Comparison of ENCODE assay signal across 8 cellular contexts in the genomic region with DNA sequence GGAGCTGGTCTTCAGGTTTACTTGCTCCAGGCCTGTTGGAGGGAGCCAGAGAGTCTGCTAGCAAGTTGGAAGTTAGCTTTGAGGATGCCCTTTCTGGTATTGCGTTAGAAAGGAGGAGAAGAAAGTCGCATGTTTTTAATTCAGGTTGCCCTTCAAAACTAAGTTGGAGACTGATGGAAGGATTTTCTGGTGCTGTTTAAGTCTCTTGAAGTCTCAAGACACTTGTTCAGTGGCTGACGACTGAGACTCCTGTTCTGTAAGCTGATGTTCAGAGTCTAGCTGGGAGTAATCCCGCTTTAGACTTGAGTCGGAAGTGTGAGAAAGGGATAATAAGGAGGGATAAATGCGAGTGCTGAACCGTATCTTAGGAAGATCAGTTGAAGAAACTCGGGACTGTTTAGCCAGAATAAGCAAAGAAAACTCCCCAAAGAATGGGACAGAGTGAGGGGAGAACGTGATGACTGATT. TPM values are rescaled to one million over a fixed set of nuclear protein-coding genes. Genes with fewer than 3 reads are reported as not detected.
A peak's percentile ranks its signal among the peaks of the same experiment; 100 is the strongest.
DNase-seq lines count a peak whose midpoint lies in the region; ATAC-seq and TF ChIP-seq lines count a peak whose summit lies in the region.

No MANE protein-coding gene starts in this region.

- H3K27me3 Mint-ChIP-seq in CD14-positive monocyte (ENCODE audit: low read depth in 3 of 3), result peaks cover 33 to 36% (median 33%) of the 10 kb centered on the region in 3 donors

- H3K27ac ChIP-seq in substantia nigra (ENCODE audit: low read depth, low read length, poor library complexity, severe bottlenecking), result peak overlapping the region; percentile 76

- intact Hi-C loops in CD14-positive monocyte (cut with micrococcal nuclease), result loop anchor here in 1 of 2 donors (10.0 kb wide), 1 partner anchor 345 kb away; a partner anchor contains a TSS

- H3K9me3 Mint-ChIP-seq in CD14-positive monocyte, result peaks cover 0 to 22% (median 1%) of the 10 kb centered on the region in 7 donors

- peaks cover 41% of the 10 kb centered on the region for H3K4me1 Mint-ChIP-seq in CD14-positive monocyte

- no peak for TF ChIP-seq CTCF in CD14-positive monocyte (IDR thresholded peaks at IDR 0.05)
- no peak for TF ChIP-seq CTCF in astrocyte of the cerebellum (IDR thresholded peaks at IDR 0.05; ENCODE audit: low read depth, low read length, missing control alignments)

- H3K36me3 Mint-ChIP-seq in CD14-positive monocyte, result peaks cover 41 to 45% of the 10 kb centered on the region in 2 donors

- peak overlapping the region; percentile 78 to 98 (median 92) for H3K27ac Mint-ChIP-seq in CD14-positive monocyte

- DNase-seq in CD14-positive monocyte (ENCODE audit: low spot score) (no peak), astrocyte of the cerebellum (ENCODE audit: low read depth) (no peak), kidney tubule cell (ENCODE audit: low spot score) (peak; percentile 52), substantia nigra (lab: John Stamatoyannopoulos, UW) (no peak), EL (no peak), GDM1 (lab: John Stamatoyannopoulos, UW) (no peak)

- peak overlapping the region; percentile 95 to 99 for H3K4me3 Mint-ChIP-seq in CD14-positive monocyte

- in situ Hi-C loops in astrocyte of the cerebellum (cut with HindIII; ENCODE audit: low sequenced_read_pairs), result no loop called here

- ATAC-seq in HG03378 (IDR thresholded peaks at IDR 0.05; ENCODE audit: unreplicated experiment) (peak; percentile 20), HG03108 (IDR thresholded peaks at IDR 0.05; ENCODE audit: unreplicated experiment) (no peak)

- H3K4me3 ChIP-seq in astrocyte of the cerebellum (ENCODE audit: low read depth, low read length), result peak overlapping the region; percentile 72

RNA-seq across cellular contexts. Expression of a gene that starts 0.7 kb away (rescaled TPM):
- polyA plus RNA-seq in CD14-positive monocyte, result 10 to 100 TPM; 41.1 to 57.9 TPM

RNA-seq across cellular contexts. Expression of a gene that starts 12.2 kb away (rescaled TPM):
- not detected for polyA plus RNA-seq in CD14-positive monocyte
